In genomic region chr5:110267714-110268113, GRCh38 we compare ENCODE assay signal across 20 cellular contexts.
DNase-seq lines count a peak whose midpoint lies in the region; ATAC-seq, FAIRE-seq and TF ChIP-seq lines count a peak whose summit lies in the region.
"Had no signal": no experiment of that assay in that cellular context is flagged by ENCODE, and none has a peak within 500 bp of the region (broad histone marks: within the 10 kb centered on the region; RNA-seq: fewer than 3 reads in every experiment).

No MANE protein-coding gene starts in this region.

- no peaks in the 10 kb centered on the region for H3K9me2 ChIP-seq in HCT116 (ENCODE audit: insufficient read depth)

- H2BK120ac ChIP-seq in H1 (replicated peaks; ENCODE audit: low read depth, low read length), result no peak overlapping the region

- TF ChIP-seq EP300 in H1 (IDR thresholded peaks at IDR 0.05; ENCODE audit: borderline replicate concordance in 1 of 2, low read depth in 2 of 2, low read length in 2 of 2), result no peak

- TF ChIP-seq RAD21 in HCT116 (IDR thresholded peaks at IDR 0.05; ENCODE audit: low read depth) (no peak), H1 (IDR thresholded peaks at IDR 0.05 in 1 of 2, conservative IDR thresholded peaks at IDR 0.05 in 1 of 2; ENCODE audit: low read depth in 2 of 2, low read length in 2 of 2) (peak; percentile 9 to 18; a peak in 1 of 4 replicates)

- H3K9ac ChIP-seq in HCT116 (ENCODE audit: low read length) (no peak overlapping the region), H1 (replicated peaks in 1 of 4; ENCODE audit: extremely low read depth in 1 of 4, low read depth in 3 of 4, low read length in 3 of 4) (no peak overlapping the region)

- 96% methylated on average over 9 of the region's 9 CpGs; no CpG with 5 or more reads in 1 of the 2 experiments for WGBS in H1 (ENCODE audit: extremely low coverage in 1 of 2, insufficient coverage in 1 of 2, insufficient read length in 1 of 2, insufficient replicate concordance in 2 of 2, low coverage in 1 of 2, low lambda C conversion rate in 2 of 2, missing lambda C conversion rate in 1 of 2), 2 experiments
- WGBS in esophagus squamous epithelium, 2 donors, result 71 to 75% methylated on average over 6 to 8 of the region's 9 CpGs

- no peaks in the 10 kb centered on the region for H3K23me2 ChIP-seq in H1 (ENCODE audit: low read depth, low read length)

- H3K79me1 ChIP-seq in H1 (ENCODE audit: low read depth, low read length), result no peaks in the 10 kb centered on the region

- H3K23ac ChIP-seq in H1 (ENCODE audit: insufficient read length), result no peak overlapping the region

- H4K20me1 ChIP-seq in HCT116 (ENCODE audit: insufficient read depth), result no peaks in the 10 kb centered on the region
- H4K20me1 ChIP-seq in H1 (replicated peaks in 1 of 2; ENCODE audit: control insufficient read depth in 1 of 2, insufficient read depth in 2 of 2, low read length in 2 of 2), result no peaks in the 10 kb centered on the region

- intact Hi-C loops in HCT116 (cut with micrococcal nuclease) (no loop called here), esophagus squamous epithelium (cut with DNase I) (no loop called here)

- H2BK5ac ChIP-seq in H1 (ENCODE audit: low read depth, low read length), result no peak overlapping the region

- no peak overlapping the region for H3K14ac ChIP-seq in H1 (ENCODE audit: insufficient read length)

- no peak overlapping the region for H3K4me2 ChIP-seq in HCT116 (ENCODE audit: low read length)
- H3K4me2 ChIP-seq in H1 (ENCODE audit: insufficient read depth in 1 of 2, low read depth in 2 of 2, low read length in 2 of 2), result no peak overlapping the region

- no peaks in the 10 kb centered on the region for H3K4me1 ChIP-seq in HCT116 (ENCODE audit: control insufficient read depth in 1 of 2, insufficient read depth in 2 of 2, low read length in 2 of 2)
- H3K4me1 ChIP-seq in H1 (replicated peaks in 1 of 4; ENCODE audit: control insufficient read depth in 3 of 4, insufficient read depth in 4 of 4, low read length in 3 of 4), result peaks cover 0 to 3% (median 0%) of the 10 kb centered on the region in 4 experiments; a peak in 1 of 7 replicates
- no peaks in the 10 kb centered on the region for H3K4me1 ChIP-seq in esophagus squamous epithelium
- H3K4me1 ChIP-seq: Peyer's patch had no signal

- H3K79me2 ChIP-seq in HCT116 (ENCODE audit: insufficient read depth, low read length), result no peaks in the 10 kb centered on the region
- H3K79me2 ChIP-seq in H1 (ENCODE audit: control insufficient read depth in 1 of 2, insufficient read depth in 2 of 2, low read length in 2 of 2), result no peaks in the 10 kb centered on the region

- no peak overlapping the region for H2BK15ac ChIP-seq in H1 (ENCODE audit: low read length)

- POLR2A ChIA-PET in HCT116 (lab: Charles Lee) (no interaction called here), H1 (lab: Charles Lee; ENCODE audit: partially characterized antibody) (no interaction called here)

- FAIRE-seq in H1 (lab: Jason Lieb, UNC), result no peak
- FAIRE-seq: A204.1, GM19239, HepG2, K562 had no signal

- H3K36me3 ChIP-seq in HCT116 (ENCODE audit: control insufficient read depth in 1 of 2, insufficient read depth in 2 of 2, low read length in 2 of 2) (no peaks in the 10 kb centered on the region), H1 (ENCODE audit: control insufficient read depth in 2 of 4, insufficient read depth in 4 of 4, low read length in 3 of 4) (no peaks in the 10 kb centered on the region), esophagus squamous epithelium (no peaks in the 10 kb centered on the region)
- H3K36me3 ChIP-seq: Peyer's patch had no signal

- H2BK20ac ChIP-seq in H1 (ENCODE audit: low read length), result no peak overlapping the region

- H3K27me3 ChIP-seq in HCT116 (ENCODE audit: insufficient read depth, low read length) (no peaks in the 10 kb centered on the region), H1 (replicated peaks in 1 of 4; ENCODE audit: control insufficient read depth in 3 of 4, extremely low read depth in 1 of 4, insufficient read depth in 3 of 4, low read length in 3 of 4) (no peaks in the 10 kb centered on the region), esophagus squamous epithelium (no peaks in the 10 kb centered on the region)
- H3K27me3 ChIP-seq: Peyer's patch had no signal

- no peak overlapping the region for H2BK12ac ChIP-seq in H1 (ENCODE audit: low read depth, low read length)

- no peaks in the 10 kb centered on the region for H3K9me3 ChIP-seq in HCT116 (ENCODE audit: control insufficient read depth in 1 of 2, insufficient read depth in 1 of 2, low read depth in 1 of 2, low read length in 2 of 2)
- H3K9me3 ChIP-seq in H1 (ENCODE audit: insufficient read depth in 2 of 2, low read depth in 1 of 2, low read length in 1 of 2), result no peaks in the 10 kb centered on the region
- no peaks in the 10 kb centered on the region for H3K9me3 ChIP-seq in esophagus squamous epithelium
- H3K9me3 ChIP-seq: Peyer's patch had no signal

- ATAC-seq in HCT116 (peak; percentile 44; the same call in 1 of the 2 replicates), HG03520 (IDR thresholded peaks at IDR 0.05; ENCODE audit: unreplicated experiment) (no peak)
- ATAC-seq: HepG2, K562 had no signal

- H2AFZ ChIP-seq in HCT116 (ENCODE audit: low read depth, low read length, poor library complexity, severe bottlenecking), result no peak overlapping the region
- H2AFZ ChIP-seq in H1 (ENCODE audit: low read length), result no peak overlapping the region

- no TSS peak for BruUV-seq in HCT116 (replicated peaks; lab: Mats Ljungman, UMichigan)

- no peak overlapping the region for H3K27ac ChIP-seq in C4-2B
- H3K27ac ChIP-seq in HCT116 (ENCODE audit: low read depth, low read length), result no peak overlapping the region
- no peak overlapping the region for H3K27ac ChIP-seq in H1 (ENCODE audit: low read depth, low read length)
- H3K27ac ChIP-seq in esophagus squamous epithelium, result no peak overlapping the region
- H3K27ac ChIP-seq: HL-60, Peyer's patch had no signal

- TF ChIP-seq POLR2A in HCT116 (IDR thresholded peaks at IDR 0.05; ENCODE audit: borderline replicate concordance, extremely low read depth, insufficient read depth, insufficient read length), result no peak
- TF ChIP-seq POLR2A in H1 (IDR thresholded peaks at IDR 0.05; ENCODE audit: control extremely low read depth in 1 of 2, low read depth in 2 of 2, low read length in 2 of 2), result no peak
- no peak for TF ChIP-seq POLR2A in esophagus squamous epithelium (IDR thresholded peaks at IDR 0.05)

- H4K91ac ChIP-seq in H1 (replicated peaks; ENCODE audit: insufficient read length, low read length), result no peak overlapping the region

- H3K56ac ChIP-seq in H1 (replicated peaks; ENCODE audit: insufficient read length, low read depth, low read length), result no peak overlapping the region

- H4K5ac ChIP-seq in H1 (ENCODE audit: insufficient read length, low read depth, low read length), result no peak overlapping the region

- CTCF ChIA-PET in HCT116 (lab: Charles Lee), result no interaction called here
- CTCF ChIA-PET in H1 (lab: Charles Lee; ENCODE audit: partially characterized antibody), result interaction anchor here (0.7 to 1.8 kb wide), 11 partner anchors 11 to 345 kb away, joined by 3 to 8 read pairs (median 3); no protein-coding TSS in a partner anchor

- TF ChIP-seq CTCF in C4-2B (conservative IDR thresholded peaks at IDR 0.05) (peak; percentile 13; the same call in 1 of the 2 replicates), HCT116 (IDR thresholded peaks at IDR 0.05 in 2 of 3, conservative IDR thresholded peaks at IDR 0.05 in 1 of 3; ENCODE audit: borderline replicate concordance in 1 of 3, insufficient read depth in 1 of 3, low read depth in 2 of 3, low read length in 2 of 3) (0 out of 6 replicates have a peak, but pooled peaks of 1 of the 3 experiments have one; percentile 3), H1 (IDR thresholded peaks at IDR 0.05; ENCODE audit: control extremely low read depth in 1 of 3, insufficient read depth in 1 of 3, low read depth in 1 of 3, low read length in 3 of 3) (peak in 1 of 3 experiments; percentile 21; a peak in 1 of 4 replicates), esophagus squamous epithelium (IDR thresholded peaks at IDR 0.05) (no peak)

- H4K8ac ChIP-seq in H1 (ENCODE audit: extremely low read depth, insufficient read depth, low read length), result no peak overlapping the region

- H3K4ac ChIP-seq in H1 (replicated peaks; ENCODE audit: insufficient read length, low read depth, low read length), result no peak overlapping the region

- no peak overlapping the region for H2AK5ac ChIP-seq in H1 (ENCODE audit: low read depth, low read length)

- RAD21 ChIA-PET in HCT116 (lab: Charles Lee; ENCODE audit: low non-redundant PET in 1 of 2, low total read pairs in 2 of 2, uncharacterized antibody in 2 of 2, unreplicated experiment in 2 of 2), result no interaction called here

- no peak overlapping the region for H3K18ac ChIP-seq in H1 (ENCODE audit: extremely low read depth, low read length)

- DNase-seq in HCT116 (ENCODE audit: low read depth, low spot score) (no peak), H1 (ENCODE audit: low read depth in 1 of 2, low spot score in 2 of 2) (no peak), iPS-NIHi11 (ENCODE audit: low spot score) (peak; percentile 28), esophagus squamous epithelium (lab: John Stamatoyannopoulos, UW) (no peak), SKM-1 (lab: John Stamatoyannopoulos, UW; ENCODE audit: unreplicated experiment) (no peak), foreskin melanocyte (no peak)
- DNase-seq: EL, H7, NCI-H1105 treated with DMSO at 0.1 percent for 48 hours, NCI-H2029 treated with DMSO at 0.1 percent for 48 hours, NCI-H226, NCI-H82, Peyer's patch had no signal

- H3K4me3 ChIP-seq in HCT116 (replicated peaks in 1 of 2; ENCODE audit: low read depth in 1 of 2, low read length in 2 of 2) (no peak overlapping the region), H1 (ENCODE audit: extremely low read depth in 1 of 4, insufficient read depth in 2 of 4, low read depth in 3 of 4, low read length in 4 of 4) (no peak overlapping the region), esophagus squamous epithelium (no peak overlapping the region)
- H3K4me3 ChIP-seq: K562, Peyer's patch had no signal

TF ChIP-seq in HCT116, 20 proteins besides CTCF, POLR2A, EP300 and RAD21 (continues in another document):
- TF ChIP-seq SP1 (IDR thresholded peaks at IDR 0.05; ENCODE audit: low read depth) (no peak), FOSL1 (IDR thresholded peaks at IDR 0.05; ENCODE audit: low read depth) (no peak), ATF3 (IDR thresholded peaks at IDR 0.05) (no peak), POLR2AphosphoS5 (IDR thresholded peaks at IDR 0.05; ENCODE audit: low read depth, low read length) (no peak)

TF ChIP-seq in H1, 55 proteins besides CTCF, POLR2A, EP300 and RAD21:
- TF ChIP-seq JUN (IDR thresholded peaks at IDR 0.05; ENCODE audit: low read depth, low read length), result no peak
- no peak for TF ChIP-seq FOSL1 (IDR thresholded peaks at IDR 0.05; ENCODE audit: insufficient read depth, low read depth, low read length)
- TF ChIP-seq, protein P1, sequence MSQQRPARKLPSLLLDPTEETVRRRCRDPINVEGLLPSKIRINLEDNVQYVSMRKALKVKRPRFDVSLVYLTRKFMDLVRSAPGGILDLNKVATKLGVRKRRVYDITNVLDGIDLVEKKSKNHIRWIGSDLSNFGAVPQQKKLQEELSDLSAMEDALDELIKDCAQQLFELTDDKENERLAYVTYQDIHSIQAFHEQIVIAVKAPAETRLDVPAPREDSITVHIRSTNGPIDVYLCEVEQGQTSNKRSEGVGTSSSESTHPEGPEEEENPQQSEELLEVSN (IDR thresholded peaks at IDR 0.05), result no peak
- no peak for TF ChIP-seq CBX5 (IDR thresholded peaks at IDR 0.05; ENCODE audit: low read depth, low read length)
- TF ChIP-seq YY1 (IDR thresholded peaks at IDR 0.05; ENCODE audit: low read depth, low read length), result no peak
